13 cellular contexts compared by ENCODE assay signal in genomic region chr15:99409560-99409959, GRCh38.
"Had no signal": no experiment of that assay in that cellular context is flagged by ENCODE, and none has a peak within 500 bp of the region (broad histone marks: within the 10 kb centered on the region; RNA-seq: fewer than 3 reads in every experiment).

No MANE protein-coding gene starts in this region.

- H3K4me3 ChIP-seq: heart left ventricle, ovary, skin epidermis, stomach, thyroid gland had no signal

- H3K4me1 Mint-ChIP-seq: T-helper 17 cell had no signal

- H3K27me3 ChIP-seq: brain microvascular endothelial cell, heart left ventricle, ovary, stomach, thyroid gland had no signal

- H3K27me3 Mint-ChIP-seq: activated naive CD4-positive, alpha-beta T cell treated with anti-CD3 and anti-CD28 coated beads, Interleukin-2, amount 50 U/mL, for 24 hours; activated T-cell treated with anti-CD3 and anti-CD28 coated beads, Interleukin-2, amount 50 U/mL, for 24 hours had no signal

- H3K9me3 Mint-ChIP-seq: activated naive CD4-positive, alpha-beta T cell treated with anti-CD3 and anti-CD28 coated beads, Interleukin-2, amount 50 U/mL, for 24 hours; activated T-cell treated with anti-CD3 and anti-CD28 coated beads, Interleukin-2, amount 50 U/mL, for 24 hours; neural crest cell had no signal

- H3K27ac ChIP-seq: brain microvascular endothelial cell had no signal

- H3K27ac Mint-ChIP-seq: activated T-cell treated with anti-CD3 and anti-CD28 coated beads, Interleukin-2, amount 50 U/mL, for 24 hours; T-helper 17 cell had no signal

- H3K36me3 ChIP-seq: brain microvascular endothelial cell, heart left ventricle, ovary, stomach, thyroid gland had no signal

- DNase-seq: activated CD4-positive, alpha-beta T cell treated with anti-CD3 and anti-CD28 coated beads, Interleukin-2, amount 50 U/mL, for 1 hour; activated effector memory CD4-positive, alpha-beta T cell treated with Interleukin-2 at 50 U/mL for 16 hours; activated T-cell treated with anti-CD3 and anti-CD28 coated beads, Interleukin-2, amount 50 U/mL, for 24 hours; amniotic stem cell; T-helper 17 cell had no signal

- H3K9me3 ChIP-seq: heart left ventricle, ovary, stomach, thyroid gland had no signal

- H3K4me3 Mint-ChIP-seq: activated naive CD4-positive, alpha-beta T cell treated with anti-CD3 and anti-CD28 coated beads, Interleukin-2, amount 50 U/mL, for 24 hours; activated T-cell treated with anti-CD3 and anti-CD28 coated beads, Interleukin-2, amount 50 U/mL, for 24 hours; neural crest cell; T-helper 17 cell had no signal

- H3K36me3 Mint-ChIP-seq: activated naive CD4-positive, alpha-beta T cell treated with anti-CD3 and anti-CD28 coated beads, Interleukin-2, amount 50 U/mL, for 24 hours had no signal
